34 cellular contexts compared by ENCODE assay signal in the genomic region with DNA sequence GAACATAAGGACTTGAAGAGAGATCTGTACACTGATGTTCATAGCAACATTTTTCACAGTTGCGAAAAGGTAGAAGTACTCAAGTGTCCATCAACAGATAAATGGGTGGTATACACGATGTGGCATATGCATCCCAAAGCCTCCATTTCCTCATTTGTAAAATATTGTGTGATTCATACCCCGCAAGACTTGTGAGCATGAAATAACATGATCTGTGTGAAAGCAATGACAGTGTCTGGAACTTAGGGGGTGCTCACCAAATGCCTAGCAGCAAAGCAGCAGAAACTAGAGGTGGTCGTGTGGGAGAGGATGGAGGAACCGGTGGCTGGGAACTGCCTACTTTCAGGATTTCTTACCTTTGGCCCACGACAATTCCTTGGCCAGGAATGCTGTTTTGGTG.
"Had no signal": no experiment of that assay in that cellular context is flagged by ENCODE, and none has a peak within 500 bp of the region (broad histone marks: within the 10 kb centered on the region; RNA-seq: fewer than 3 reads in every experiment).

No MANE protein-coding gene starts in this region.

- H3K9me3 ChIP-seq: MG63 had no signal

- H3K4me2 ChIP-seq: KMS-11 had no signal

- H3K27me3 ChIP-seq: MG63 had no signal

- DNase-seq: Karpas-422, Kasumi-1, MG63, MM.1S, MV-4-11, NCI-H1048, NCI-H1092, NCI-H1092 treated with DMSO at 0.1 percent for 48 hours, NCI-H1105, NCI-H1105 treated with DMSO at 0.1 percent for 48 hours, NCI-H1417, NCI-H1417 treated with DMSO at 0.1 percent for 48 hours, NCI-H1436, NCI-H1436 treated with DMSO at 0.1 percent for 48 hours, NCI-H146, NCI-H1694, NCI-H1694 treated with DMSO at 0.1 percent for 48 hours, NCI-H187, NCI-H187 treated with DMSO at 0.1 percent for 48 hours, NCI-H1930, NCI-H2029, NCI-H2029 treated with DMSO at 0.1 percent for 48 hours, NCI-H2081, NCI-H2081 treated with DMSO at 0.1 percent for 48 hours, NCI-H2107, NCI-H2171, NCI-H2171 treated with DMSO at 0.1 percent for 48 hours, NCI-H2227 treated with DMSO at 0.1 percent for 48 hours, NCI-H226, NCI-H345, NCI-H446, NCI-H446 treated with DMSO at 0.1 percent for 48 hours, NCI-H510A had no signal

- H3K36me3 ChIP-seq: MG63 had no signal

- H3K27ac ChIP-seq: KMS-11 had no signal

- H3K4me3 ChIP-seq: MG63 had no signal

- H3K9ac ChIP-seq: KMS-11 had no signal
